ENCODE assay signal across 8 cellular contexts in the genomic region with DNA sequence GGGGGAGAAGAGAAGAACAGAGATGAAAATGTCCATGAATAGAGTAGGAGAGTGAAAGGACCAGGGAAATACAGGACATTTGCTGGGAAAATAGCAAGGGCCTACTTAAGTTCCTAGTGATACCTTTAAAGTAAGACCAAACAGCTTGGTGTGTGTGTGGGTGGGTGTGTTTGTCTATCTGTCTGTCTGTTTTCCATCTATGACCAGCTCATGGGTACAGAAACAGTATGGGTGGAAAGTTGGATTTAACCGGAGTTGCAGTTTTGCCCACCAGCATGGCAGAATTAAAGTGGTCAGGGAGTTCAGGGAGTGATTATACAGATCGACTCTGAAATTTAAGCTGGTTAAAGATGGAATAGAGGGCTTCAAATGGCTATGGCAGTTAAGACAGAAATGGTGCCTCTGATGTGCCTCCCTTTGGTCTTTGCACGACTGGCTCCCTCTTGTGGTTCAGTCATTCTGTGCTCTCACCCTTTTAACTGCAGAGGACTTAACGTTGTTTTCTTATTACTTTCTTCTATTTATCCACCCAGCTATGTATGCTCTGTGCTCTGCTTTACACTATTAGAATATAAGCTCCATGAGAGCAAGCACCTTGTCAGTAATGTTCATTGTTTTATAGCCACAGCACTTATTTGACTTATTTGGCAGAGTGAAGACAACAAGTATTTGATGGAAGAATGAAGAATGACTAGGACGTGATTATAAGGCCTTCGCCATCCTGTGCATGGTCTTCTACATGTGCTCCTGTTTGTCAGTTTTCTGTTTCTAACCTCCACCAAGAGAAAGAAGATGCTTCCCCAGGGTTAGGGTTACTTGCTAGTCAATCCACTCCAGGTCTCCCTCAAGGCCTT.
DNase-seq lines count a peak whose midpoint lies in the region; ATAC-seq and TF ChIP-seq lines count a peak whose summit lies in the region.

No MANE protein-coding gene starts in this region.

- no peak overlapping the region for H3K4me3 Mint-ChIP-seq in activated CD8-positive, alpha-beta T cell treated with anti-CD3 and anti-CD28 coated beads for 36 hours
- no peak overlapping the region for H3K4me3 Mint-ChIP-seq in endothelial cell (ENCODE audit: unreplicated experiment)
- H3K4me3 Mint-ChIP-seq in naive thymus-derived CD4-positive, alpha-beta T cell: peak overlapping the region in 1 of 10 donors; percentile 22

- H3K27me3 ChIP-seq in naive thymus-derived CD4-positive, alpha-beta T cell (ENCODE audit: control insufficient read depth in 2 of 2, insufficient read depth in 2 of 2, low read length in 2 of 2): no peaks in the 10 kb centered on the region
- no peaks in the 10 kb centered on the region for H3K27me3 ChIP-seq in testis

- H3K9me3 Mint-ChIP-seq in activated CD8-positive, alpha-beta T cell treated with anti-CD3 and anti-CD28 coated beads for 36 hours: no peaks in the 10 kb centered on the region
- no peaks in the 10 kb centered on the region for H3K9me3 Mint-ChIP-seq in endothelial cell (ENCODE audit: unreplicated experiment)
- no peaks in the 10 kb centered on the region for H3K9me3 Mint-ChIP-seq in naive thymus-derived CD4-positive, alpha-beta T cell

- 65 to 69% methylated on average over 6 of the region's 6 CpGs for WGBS in testis, 2 donors

- H3K4me1 ChIP-seq in naive thymus-derived CD4-positive, alpha-beta T cell (ENCODE audit: control insufficient read depth in 2 of 2, insufficient read depth in 2 of 2, low read length in 2 of 2): peaks cover under 1 to 4% of the 10 kb centered on the region in 2 donors
- H3K4me1 ChIP-seq in testis: no peaks in the 10 kb centered on the region

- H3K4me3 ChIP-seq in naive thymus-derived CD4-positive, alpha-beta T cell (ENCODE audit: low read length): no peak overlapping the region
- H3K4me3 ChIP-seq in testis: no peak overlapping the region

- H3K36me3 ChIP-seq in naive thymus-derived CD4-positive, alpha-beta T cell (ENCODE audit: control insufficient read depth in 2 of 3, insufficient read depth in 3 of 3, low read length in 3 of 3): no peaks in the 10 kb centered on the region
- no peaks in the 10 kb centered on the region for H3K36me3 ChIP-seq in testis (ENCODE audit: low read depth, missing control alignments)

- POLR2A ChIA-PET in activated CD8-positive, alpha-beta T cell treated with anti-CD3 and anti-CD28 coated beads for 36 hours (lab: Charles Lee): no interaction called here
- POLR2A ChIA-PET in naive thymus-derived CD4-positive, alpha-beta T cell (lab: Charles Lee): interaction anchor here (0.6 to 2.4 kb wide), 6 partner anchors 7 to 109 kb away, joined by 3 to 44 read pairs (median 4); partner anchors contain the start of gene JAK1

- no peak for TF ChIP-seq POLR2A in testis (IDR thresholded peaks at IDR 0.05)

- ATAC-seq in GM19043 (IDR thresholded peaks at IDR 0.05; ENCODE audit: low read depth, unreplicated experiment) (peak; percentile 83), HG03439 (IDR thresholded peaks at IDR 0.05; ENCODE audit: unreplicated experiment) (peak; percentile 86)
- ATAC-seq in activated CD8-positive, alpha-beta T cell treated with anti-CD3 and anti-CD28 coated beads for 36 hours: peak; percentile 95
- peak; percentile 97 for ATAC-seq in naive thymus-derived CD4-positive, alpha-beta T cell

- peaks cover 1% of the 10 kb centered on the region for H3K27me3 Mint-ChIP-seq in activated CD8-positive, alpha-beta T cell treated with anti-CD3 and anti-CD28 coated beads for 36 hours
- no peaks in the 10 kb centered on the region for H3K27me3 Mint-ChIP-seq in endothelial cell (ENCODE audit: unreplicated experiment)
- peaks cover 0 to 9% (median 4%) of the 10 kb centered on the region in 5 donors for H3K27me3 Mint-ChIP-seq in naive thymus-derived CD4-positive, alpha-beta T cell

- no peak overlapping the region for H3K27ac Mint-ChIP-seq in activated CD8-positive, alpha-beta T cell treated with anti-CD3 and anti-CD28 coated beads for 36 hours
- H3K27ac Mint-ChIP-seq in endothelial cell (ENCODE audit: unreplicated experiment): no peak overlapping the region
- peak overlapping the region in 3 of 9 donors; percentile 26 to 76 (median 43) for H3K27ac Mint-ChIP-seq in naive thymus-derived CD4-positive, alpha-beta T cell

- H3K4me1 Mint-ChIP-seq in activated CD8-positive, alpha-beta T cell treated with anti-CD3 and anti-CD28 coated beads for 36 hours (ENCODE audit: low read depth): peaks cover 10% of the 10 kb centered on the region
- peaks cover 6% of the 10 kb centered on the region for H3K4me1 Mint-ChIP-seq in endothelial cell (ENCODE audit: unreplicated experiment)
- H3K4me1 Mint-ChIP-seq in naive thymus-derived CD4-positive, alpha-beta T cell: peaks cover 6 to 34% (median 28%) of the 10 kb centered on the region in 7 donors

- no peak overlapping the region for H3K27ac ChIP-seq in naive thymus-derived CD4-positive, alpha-beta T cell (ENCODE audit: low read depth, low read length)
- no peak overlapping the region for H3K27ac ChIP-seq in testis

- peak; percentile 83 for DNase-seq in Ammon's horn (ENCODE audit: low spot score)
- peak; percentile 11 for DNase-seq in NCI-H774 (lab: John Stamatoyannopoulos, UW)
- peak; percentile 79 for DNase-seq in activated CD8-positive, alpha-beta T cell treated with anti-CD3 and anti-CD28 coated beads for 36 hours
- peak; percentile 52 for DNase-seq in endothelial cell (ENCODE audit: low spot score)
- peak in 8 of 9 donors; percentile 43 to 81 (median 72) for DNase-seq in naive thymus-derived CD4-positive, alpha-beta T cell
- peak; percentile 65 for DNase-seq in testis

- CTCF ChIA-PET in activated CD8-positive, alpha-beta T cell treated with anti-CD3 and anti-CD28 coated beads for 36 hours (lab: Charles Lee): interaction anchor here (0.6 to 8.8 kb wide), 60 partner anchors 8 to 737 kb away, joined by 3 to 124 read pairs (median 4); partner anchors contain the start of gene JAK1
- CTCF ChIA-PET in naive thymus-derived CD4-positive, alpha-beta T cell (lab: Charles Lee): interaction anchor here (0.6 to 7.1 kb wide), 20 partner anchors 11 to 1777 kb away, joined by 3 to 112 read pairs (median 4); no protein-coding TSS in a partner anchor

- TF ChIP-seq CTCF in activated CD8-positive, alpha-beta T cell treated with anti-CD3 and anti-CD28 coated beads for 36 hours (IDR thresholded peaks at IDR 0.05): peak; percentile 84
- peak; percentile 36 for TF ChIP-seq CTCF in endothelial cell (IDR thresholded peaks at IDR 0.05; ENCODE audit: unreplicated experiment)
- TF ChIP-seq CTCF in testis (IDR thresholded peaks at IDR 0.05): peak; percentile 13 to 63 (median 58)

- intact Hi-C loops in activated CD8-positive, alpha-beta T cell treated with anti-CD3 and anti-CD28 coated beads for 36 hours (cut with micrococcal nuclease): loop anchor here (5.0 kb wide), 1 partner anchor 72 kb away; the partner anchor contains the start of gene AK4
- intact Hi-C loops in naive thymus-derived CD4-positive, alpha-beta T cell (cut with micrococcal nuclease): loop anchor here (1.0 to 10.0 kb wide), 12 partner anchors 12 to 807 kb away; partner anchors contain the start of gene RAVER2 (in 2 of the 2)
- intact Hi-C loops in testis (cut with DNase I; ENCODE audit: low total_unique reads): no loop called here

- H3K36me3 Mint-ChIP-seq in activated CD8-positive, alpha-beta T cell treated with anti-CD3 and anti-CD28 coated beads for 36 hours (ENCODE audit: low read depth): no peaks in the 10 kb centered on the region
- no peaks in the 10 kb centered on the region for H3K36me3 Mint-ChIP-seq in endothelial cell (ENCODE audit: low read depth, unreplicated experiment)
- no peaks in the 10 kb centered on the region for H3K36me3 Mint-ChIP-seq in naive thymus-derived CD4-positive, alpha-beta T cell

- no peaks in the 10 kb centered on the region for H3K9me3 ChIP-seq in naive thymus-derived CD4-positive, alpha-beta T cell (ENCODE audit: control insufficient read depth in 2 of 3, low read length in 3 of 3)
- H3K9me3 ChIP-seq in testis: no peaks in the 10 kb centered on the region

Comparison
In these comparisons a context has a peak if more than half of its experiments do, and no peak if none do; other contexts are left out.
1. DNase-seq: peak in every context shown above with its lines; median percentile 83 in Ammon's horn; 79 in activated CD8-positive, alpha-beta T cell treated with anti-CD3 and anti-CD28 coated beads for 36 hours; 72 in naive thymus-derived CD4-positive, alpha-beta T cell; 65 in testis; 52 in endothelial cell; 11 in NCI-H774.